In the genomic region with DNA sequence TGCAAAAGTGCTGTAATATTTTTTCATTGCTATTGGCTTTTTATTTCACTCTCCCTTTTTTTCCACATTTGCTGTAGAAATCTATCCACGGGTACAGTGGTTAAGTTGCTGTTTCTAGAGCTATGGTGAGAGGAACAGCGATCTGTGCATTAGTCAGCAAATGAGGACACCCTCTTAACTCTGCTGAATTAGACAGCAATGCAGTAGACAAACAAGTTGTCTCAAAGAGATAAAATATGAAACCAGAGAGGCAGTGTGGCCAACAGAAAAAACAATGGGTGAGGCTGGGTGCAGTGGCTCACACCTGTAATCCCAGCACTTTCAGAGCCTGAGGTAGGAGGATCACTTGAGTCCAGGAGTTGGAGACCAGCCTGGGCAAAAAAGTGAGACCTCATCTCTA, we compare ENCODE assay signal across 18 cellular contexts. TPM values are rescaled to one million over a fixed set of nuclear protein-coding genes. Genes with fewer than 3 reads are reported as not detected.
A peak's percentile ranks its signal among the peaks of the same experiment; 100 is the strongest.
DNase-seq lines count a peak whose midpoint lies in the region; ATAC-seq and TF ChIP-seq lines count a peak whose summit lies in the region.
"Had no signal": no experiment of that assay in that cellular context is flagged by ENCODE, and none has a peak within 500 bp of the region (broad histone marks: within the 10 kb centered on the region; RNA-seq: fewer than 3 reads in every experiment).

No MANE protein-coding gene starts in this region.

- DNase-seq in NCI-H510A treated with DMSO at 0.1 percent for 48 hours (lab: John Stamatoyannopoulos, UW): peak; percentile 33
- no peak for DNase-seq in NCI-H510A (lab: John Stamatoyannopoulos, UW)
- DNase-seq in stimulated activated naive CD8-positive, alpha-beta T cell treated with anti-CD3 and anti-CD28 coated beads, Interleukin-15, amount 100 ng/mL, for 72 hours: no peak
- DNase-seq in stimulated activated naive CD8-positive, alpha-beta T cell treated with anti-CD3 and anti-CD28 coated beads, Interleukin-15, Interleukin-2, amounts not matched to agents 100 U/mL and 50 U/mL, for 24 hours: no peak
- DNase-seq in chondrocyte (ENCODE audit: low spot score): no peak
- no peak for DNase-seq in stimulated activated effector memory CD8-positive, alpha-beta T cell treated with anti-CD3 and anti-CD28 coated beads, Interleukin-12 subunit alpha, Interleukin-12 subunit beta, amount 100 ng/mL, for 72 hours (ENCODE audit: low spot score in 2 of 2)
- DNase-seq in KG1 (lab: John Stamatoyannopoulos, UW): no peak
- DNase-seq: activated B cell treated with CpG ODN at 0.5 μM for 24 hours, aorta, C1 segment of cervical spinal cord, DMS79 treated with DMSO at 0.1 percent for 48 hours, gastrocnemius medialis, lower lobe of right lung, NCI-H187 treated with DMSO at 0.1 percent for 48 hours, NCI-H774, upper lobe of right lung had no signal

- no peak for ATAC-seq in stimulated activated naive CD8-positive, alpha-beta T cell treated with anti-CD3 and anti-CD28 coated beads, Interleukin-15, amount 100 ng/mL, for 72 hours
- no peak for ATAC-seq in stimulated activated naive CD8-positive, alpha-beta T cell treated with anti-CD3 and anti-CD28 coated beads, Interleukin-15, Interleukin-2, amounts not matched to agents 100 U/mL and 50 U/mL, for 24 hours
- ATAC-seq in stimulated activated effector memory CD8-positive, alpha-beta T cell treated with anti-CD3 and anti-CD28 coated beads, Interleukin-12 subunit alpha, Interleukin-12 subunit beta, amount 100 ng/mL, for 72 hours: no peak
- ATAC-seq in HG02678 (IDR thresholded peaks at IDR 0.05; ENCODE audit: unreplicated experiment): no peak
- ATAC-seq: gastrocnemius medialis, lower lobe of right lung, upper lobe of right lung had no signal

- no peak overlapping the region for H3K27ac Mint-ChIP-seq in stimulated activated naive CD8-positive, alpha-beta T cell treated with anti-CD3 and anti-CD28 coated beads, Interleukin-15, amount 100 ng/mL, for 72 hours
- H3K27ac Mint-ChIP-seq in chondrocyte (ENCODE audit: unreplicated experiment): peak overlapping the region; percentile 93
- no peak overlapping the region for H3K27ac Mint-ChIP-seq in stimulated activated effector memory CD8-positive, alpha-beta T cell treated with anti-CD3 and anti-CD28 coated beads, Interleukin-12 subunit alpha, Interleukin-12 subunit beta, amount 100 ng/mL, for 72 hours
- H3K27ac Mint-ChIP-seq: activated B cell treated with CpG ODN at 0.5 μM for 24 hours, progenitor cell of endocrine pancreas had no signal

- peaks cover 36% of the 10 kb centered on the region for H3K4me1 Mint-ChIP-seq in stimulated activated naive CD8-positive, alpha-beta T cell treated with anti-CD3 and anti-CD28 coated beads, Interleukin-15, amount 100 ng/mL, for 72 hours
- peaks cover 42% of the 10 kb centered on the region for H3K4me1 Mint-ChIP-seq in chondrocyte (ENCODE audit: low read depth)
- peaks cover 9% of the 10 kb centered on the region for H3K4me1 Mint-ChIP-seq in stimulated activated effector memory CD8-positive, alpha-beta T cell treated with anti-CD3 and anti-CD28 coated beads, Interleukin-12 subunit alpha, Interleukin-12 subunit beta, amount 100 ng/mL, for 72 hours

- H3K4me3 Mint-ChIP-seq in stimulated activated naive CD8-positive, alpha-beta T cell treated with anti-CD3 and anti-CD28 coated beads, Interleukin-15, amount 100 ng/mL, for 72 hours: peak overlapping the region; percentile 46 to 47
- no peak overlapping the region for H3K4me3 Mint-ChIP-seq in chondrocyte (ENCODE audit: unreplicated experiment)
- no peak overlapping the region for H3K4me3 Mint-ChIP-seq in stimulated activated effector memory CD8-positive, alpha-beta T cell treated with anti-CD3 and anti-CD28 coated beads, Interleukin-12 subunit alpha, Interleukin-12 subunit beta, amount 100 ng/mL, for 72 hours
- H3K4me3 Mint-ChIP-seq: activated B cell treated with CpG ODN at 0.5 μM for 24 hours had no signal

- peaks cover 11 to 12% of the 10 kb centered on the region in 2 donors for H3K9me3 Mint-ChIP-seq in stimulated activated naive CD8-positive, alpha-beta T cell treated with anti-CD3 and anti-CD28 coated beads, Interleukin-15, amount 100 ng/mL, for 72 hours
- H3K9me3 Mint-ChIP-seq in chondrocyte (ENCODE audit: low read depth): peaks cover 13% of the 10 kb centered on the region
- H3K9me3 Mint-ChIP-seq in stimulated activated effector memory CD8-positive, alpha-beta T cell treated with anti-CD3 and anti-CD28 coated beads, Interleukin-12 subunit alpha, Interleukin-12 subunit beta, amount 100 ng/mL, for 72 hours: peaks cover 4% of the 10 kb centered on the region

- H3K27me3 Mint-ChIP-seq in stimulated activated naive CD8-positive, alpha-beta T cell treated with anti-CD3 and anti-CD28 coated beads, Interleukin-15, amount 100 ng/mL, for 72 hours: peaks cover 7% of the 10 kb centered on the region
- H3K27me3 Mint-ChIP-seq in chondrocyte (ENCODE audit: low read depth): no peaks in the 10 kb centered on the region
- H3K27me3 Mint-ChIP-seq: progenitor cell of endocrine pancreas had no signal

- peaks cover 8% of the 10 kb centered on the region for H3K36me3 Mint-ChIP-seq in chondrocyte (ENCODE audit: low read depth)
- peaks cover 5% of the 10 kb centered on the region for H3K36me3 Mint-ChIP-seq in stimulated activated effector memory CD8-positive, alpha-beta T cell treated with anti-CD3 and anti-CD28 coated beads, Interleukin-12 subunit alpha, Interleukin-12 subunit beta, amount 100 ng/mL, for 72 hours

- TF ChIP-seq CTCF in chondrocyte (IDR thresholded peaks at IDR 0.05): no peak

RNA-seq across cellular contexts. Expression of gene SYNJ2, which starts 17.5 kb away (rescaled TPM):
- 29.2 to 54.5 TPM (median 53.1 TPM) in 3 replicates for total RNA-seq in chondrocyte

Comparison
In these comparisons a context has a peak if more than half of its experiments do, and no peak if none do; other contexts are left out.
1. H3K4me3 Mint-ChIP-seq: peak in stimulated activated naive CD8-positive, alpha-beta T cell treated with anti-CD3 and anti-CD28 coated beads, Interleukin-15, amount 100 ng/mL, for 72 hours (2 of 2); none in chondrocyte (single experiment) and stimulated activated effector memory CD8-positive, alpha-beta T cell treated with anti-CD3 and anti-CD28 coated beads, Interleukin-12 subunit alpha, Interleukin-12 subunit beta, amount 100 ng/mL, for 72 hours (single experiment).